8 cellular contexts compared by ENCODE assay signal in genomic region chr12:64824130-64824499, GRCh38. TPM values are rescaled to one million over a fixed set of nuclear protein-coding genes. Genes with fewer than 3 reads are reported as not detected.
DNase-seq lines count a peak whose midpoint lies in the region; ATAC-seq and TF ChIP-seq lines count a peak whose summit lies in the region.

No MANE protein-coding gene starts in this region.

- H3K36me3 ChIP-seq in OCI-LY3 (replicated peaks; ENCODE audit: low read depth, low read length) = peaks cover 4% of the 10 kb centered on the region
- H3K36me3 ChIP-seq in skeletal muscle satellite cell (ENCODE audit: insufficient read depth, low read length) = no peaks in the 10 kb centered on the region

- no peaks in the 10 kb centered on the region for H3K9me3 ChIP-seq in OCI-LY3 (ENCODE audit: insufficient read depth, low read length)
- no peaks in the 10 kb centered on the region for H3K9me3 ChIP-seq in skeletal muscle satellite cell (replicated peaks; ENCODE audit: low read length)

- ATAC-seq in GM21390 (IDR thresholded peaks at IDR 0.05; ENCODE audit: unreplicated experiment) (peak; percentile 20), HG03571 (IDR thresholded peaks at IDR 0.05; ENCODE audit: unreplicated experiment) (no peak), HG03342 (IDR thresholded peaks at IDR 0.05; ENCODE audit: unreplicated experiment) (no peak)

- TF ChIP-seq CTCF in OCI-LY3 (IDR thresholded peaks at IDR 0.05; ENCODE audit: low read depth, low read length) (no peak), foreskin fibroblast (IDR thresholded peaks at IDR 0.05; ENCODE audit: low read depth, low read length) (no peak)

- H4K20me1 ChIP-seq in OCI-LY3 (ENCODE audit: insufficient read depth, low read length) = no peaks in the 10 kb centered on the region

- peaks cover 20% of the 10 kb centered on the region for H3K79me2 ChIP-seq in OCI-LY3 (ENCODE audit: low read length)

- peak overlapping the region; percentile 63; the same call in 1 of the 2 replicates for H2AFZ ChIP-seq in OCI-LY3 (ENCODE audit: low read depth, low read length)

- H3K4me2 ChIP-seq in OCI-LY3 (ENCODE audit: low read length) = peak overlapping the region; percentile 80
- H3K4me2 ChIP-seq in skeletal muscle satellite cell (ENCODE audit: low read length) = peak overlapping the region; percentile 87

- peak overlapping the region; percentile 88 for H3K4me3 ChIP-seq in OCI-LY3 (ENCODE audit: low read length)
- H3K4me3 ChIP-seq in foreskin fibroblast (ENCODE audit: low read depth in 1 of 2, low read length in 2 of 2) = peak overlapping the region; percentile 44 to 48
- H3K4me3 ChIP-seq in skeletal muscle satellite cell (ENCODE audit: low read length) = peak overlapping the region; percentile 63

- peaks cover 22% of the 10 kb centered on the region for H3K4me1 ChIP-seq in OCI-LY3 (ENCODE audit: low read length)
- peaks cover 11% of the 10 kb centered on the region for H3K4me1 ChIP-seq in skeletal muscle satellite cell (ENCODE audit: control insufficient read depth, insufficient read depth, low read length)

- H3K27ac ChIP-seq in OCI-LY3 (ENCODE audit: low read length) = peak overlapping the region; percentile 34; the same call in 1 of the 2 replicates

- H3K27me3 ChIP-seq in OCI-LY3 (ENCODE audit: low read depth, low read length) (no peaks in the 10 kb centered on the region), skeletal muscle satellite cell (ENCODE audit: control insufficient read depth, insufficient read depth, low read length) (peaks cover 78% of the 10 kb centered on the region)

- DNase-seq in foreskin fibroblast (no peak), RKO (ENCODE audit: low spot score) (no peak), COLO668 (lab: John Stamatoyannopoulos, UW; ENCODE audit: unreplicated experiment) (no peak)

- peak overlapping the region; percentile 75 for H3K9ac ChIP-seq in OCI-LY3 (ENCODE audit: low read length)
- H3K9ac ChIP-seq in skeletal muscle satellite cell (ENCODE audit: low read depth, low read length) = no peak overlapping the region

RNA-seq across cellular contexts. Expression of gene TBC1D30, which starts 0.3 kb away (rescaled TPM):
- 0.22 and 0.51 TPM in 2 replicates for total RNA-seq in skeletal muscle satellite cell (2012; rRNA removed)
